ENCODE assay signal across 8 cellular contexts in genomic region chr10:59240581-59241183, GRCh38.
A peak's percentile ranks its signal among the peaks of the same experiment; 100 is the strongest.
DNase-seq lines count a peak whose midpoint lies in the region; ATAC-seq and TF ChIP-seq lines count a peak whose summit lies in the region.

No MANE protein-coding gene starts in this region.

- no peaks in the 10 kb centered on the region for H3K27me3 Mint-ChIP-seq in CD8-positive, alpha-beta memory T cell

- peaks cover 0 to 4% (median 2%) of the 10 kb centered on the region in 5 donors for H3K9me3 Mint-ChIP-seq in CD8-positive, alpha-beta memory T cell

- DNase-seq in CD1c-positive myeloid dendritic cell (ENCODE audit: extremely low spot score) (peak; percentile 52), H7 (peak; percentile 7), RPMI7951 (ENCODE audit: low read depth) (peak; percentile 24), fibroblast of mammary gland (ENCODE audit: low read depth) (peak; percentile 64), retina (peak; percentile 39), NCI-H226 (no peak)
- no peak for DNase-seq in CD8-positive, alpha-beta memory T cell

- TF ChIP-seq CTCF in fibroblast of mammary gland (conservative IDR thresholded peaks at IDR 0.05; ENCODE audit: control insufficient read depth, insufficient read depth, low read depth, low read length), result peak; percentile 54

- H3K27ac Mint-ChIP-seq in CD8-positive, alpha-beta memory T cell, result no peak overlapping the region

- H3K4me1 ChIP-seq in CD8-positive, alpha-beta memory T cell (ENCODE audit: insufficient read depth, low read length), result no peaks in the 10 kb centered on the region

- H3K4me3 ChIP-seq in H7 (ENCODE audit: insufficient read depth, low read depth, low read length) (no peak overlapping the region), fibroblast of mammary gland (ENCODE audit: control insufficient read depth, low read depth, low read length) (no peak overlapping the region)
- H3K4me3 ChIP-seq in CD8-positive, alpha-beta memory T cell (ENCODE audit: low read length), result no peak overlapping the region

- H3K4me1 Mint-ChIP-seq in CD8-positive, alpha-beta memory T cell, result no peaks in the 10 kb centered on the region

- no peaks in the 10 kb centered on the region for H3K9me3 ChIP-seq in CD8-positive, alpha-beta memory T cell (ENCODE audit: low read length)

- no peak overlapping the region for H3K27ac ChIP-seq in CD8-positive, alpha-beta memory T cell (ENCODE audit: low read depth, low read length)

- H3K4me3 Mint-ChIP-seq in CD8-positive, alpha-beta memory T cell, result no peak overlapping the region

- ATAC-seq in GM21381 (IDR thresholded peaks at IDR 0.05; ENCODE audit: unreplicated experiment), result no peak

- CTCF ChIA-PET in CD8-positive, alpha-beta memory T cell (lab: Charles Lee), result no interaction called here

- H3K27me3 ChIP-seq in H7 (ENCODE audit: control insufficient read depth, insufficient read depth, low read length), result no peaks in the 10 kb centered on the region
- H3K27me3 ChIP-seq in CD8-positive, alpha-beta memory T cell (ENCODE audit: insufficient read depth, low read length, poor library complexity, severe bottlenecking), result no peaks in the 10 kb centered on the region

- H3K36me3 Mint-ChIP-seq in CD8-positive, alpha-beta memory T cell, result no peaks in the 10 kb centered on the region

- POLR2A ChIA-PET in CD8-positive, alpha-beta memory T cell (lab: Charles Lee), result no interaction called here

- no peaks in the 10 kb centered on the region for H3K36me3 ChIP-seq in H7 (replicated peaks; ENCODE audit: control insufficient read depth, insufficient read depth, low read length)
- H3K36me3 ChIP-seq in CD8-positive, alpha-beta memory T cell (ENCODE audit: insufficient read depth, low read length), result no peaks in the 10 kb centered on the region

Comparison
In these comparisons a context has a peak if more than half of its experiments do, and no peak if none do; other contexts are left out.
1. DNase-seq: peak in CD1c-positive myeloid dendritic cell (single experiment), H7 (single experiment), RPMI7951 (single experiment), fibroblast of mammary gland (single experiment) and retina (single experiment); none in NCI-H226 (single experiment) and CD8-positive, alpha-beta memory T cell (0 of 5).